8 cellular contexts compared by ENCODE assay signal in genomic region chr12:57764662-57765002, GRCh38. TPM values are rescaled to one million over a fixed set of nuclear protein-coding genes. Genes with fewer than 3 reads are reported as not detected.
DNase-seq lines count a peak whose midpoint lies in the region; ATAC-seq and TF ChIP-seq lines count a peak whose summit lies in the region.

No MANE protein-coding gene starts in this region.

- H3K27ac Mint-ChIP-seq in CD8-positive, alpha-beta T cell = no peak overlapping the region
- H3K27ac Mint-ChIP-seq in activated naive CD8-positive, alpha-beta T cell = peak overlapping the region; percentile 87

- H3K4me3 Mint-ChIP-seq in CD8-positive, alpha-beta T cell = peak overlapping the region; percentile 86
- peak overlapping the region; percentile 91 for H3K4me3 Mint-ChIP-seq in activated naive CD8-positive, alpha-beta T cell

- H3K9me3 ChIP-seq in CD8-positive, alpha-beta T cell (ENCODE audit: low read length) = no peaks in the 10 kb centered on the region
- H3K9me3 ChIP-seq in lung (ENCODE audit: control insufficient read depth in 2 of 2, insufficient read depth in 1 of 2, low read length in 1 of 2) = no peaks in the 10 kb centered on the region
- H3K9me3 ChIP-seq in aorta (ENCODE audit: control insufficient read depth, low read length) = no peaks in the 10 kb centered on the region

- no peak for ATAC-seq in CD8-positive, alpha-beta T cell
- ATAC-seq in HG02610 (IDR thresholded peaks at IDR 0.05; ENCODE audit: unreplicated experiment) = peak; percentile 1
- no peak for ATAC-seq in lung (ENCODE audit: insufficient read depth, low FRiP score)
- ATAC-seq in aorta (ENCODE audit: low FRiP score) = no peak

- H3K4me1 ChIP-seq in CD8-positive, alpha-beta T cell (ENCODE audit: insufficient read depth, low read length) = peaks cover 26% of the 10 kb centered on the region
- H3K4me1 ChIP-seq in lung (ENCODE audit: control insufficient read depth in 2 of 2, insufficient read depth in 2 of 2, low read length in 2 of 2) (peaks cover 5 to 20% of the 10 kb centered on the region in 2 donors), aorta (ENCODE audit: control insufficient read depth in 1 of 2, insufficient read depth in 2 of 2, low read length in 2 of 2) (no peaks in the 10 kb centered on the region)

- intact Hi-C loops in CD8-positive, alpha-beta T cell (cut with DNase I, micrococcal nuclease) = loop anchor here in 1 of 2 experiments (1.0 to 2.0 kb wide), 2 partner anchors 8 to 18 kb away; partner anchors contain the start of gene TSFM
- intact Hi-C loops in aorta (cut with DNase I) = no loop called here

- H3K27ac ChIP-seq in CD8-positive, alpha-beta T cell (ENCODE audit: low read depth, low read length) = no peak overlapping the region
- no peak overlapping the region for H3K27ac ChIP-seq in lung (ENCODE audit: low read depth in 1 of 2, low read length in 1 of 2)
- no peak overlapping the region for H3K27ac ChIP-seq in aorta (ENCODE audit: low read depth in 1 of 2, low read length in 2 of 2)

- CTCF ChIA-PET in CD8-positive, alpha-beta T cell (lab: Charles Lee) = interaction anchor here (0.6 to 1.6 kb wide), 8 partner anchors 8 to 139 kb away, joined by 3 to 8 read pairs (median 4); no protein-coding TSS in a partner anchor

- H3K4me1 Mint-ChIP-seq in CD8-positive, alpha-beta T cell (ENCODE audit: low read depth) = peaks cover 30% of the 10 kb centered on the region
- peaks cover 33% of the 10 kb centered on the region for H3K4me1 Mint-ChIP-seq in activated naive CD8-positive, alpha-beta T cell (ENCODE audit: low read depth)

- H3K27me3 Mint-ChIP-seq in CD8-positive, alpha-beta T cell (ENCODE audit: low read depth) = peaks cover 22% of the 10 kb centered on the region
- no peaks in the 10 kb centered on the region for H3K27me3 Mint-ChIP-seq in activated naive CD8-positive, alpha-beta T cell

- POLR2A ChIA-PET in CD8-positive, alpha-beta T cell (lab: Charles Lee) = interaction anchor here (0.7 kb wide), 1 partner anchor 10 kb away, joined by 3 read pairs; the partner anchor contains the start of gene MARCHF9

- WGBS in lung, 2 donors = 15% methylated on average over 17 of the region's 17 CpGs
- 18 to 20% methylated on average over 17 of the region's 17 CpGs for WGBS in aorta, 2 donors

- H3K36me3 Mint-ChIP-seq in CD8-positive, alpha-beta T cell = peaks cover 12% of the 10 kb centered on the region
- H3K36me3 Mint-ChIP-seq in activated naive CD8-positive, alpha-beta T cell = peaks cover 6% of the 10 kb centered on the region

- H3K36me3 ChIP-seq in CD8-positive, alpha-beta T cell (ENCODE audit: insufficient read depth, low read length) = peaks cover 7% of the 10 kb centered on the region
- H3K36me3 ChIP-seq in lung (ENCODE audit: control insufficient read depth in 2 of 2, insufficient read depth in 2 of 2, low read length in 2 of 2) (peaks cover 0 to 5% of the 10 kb centered on the region in 2 donors), aorta (ENCODE audit: control insufficient read depth in 1 of 2, insufficient read depth in 2 of 2, low read length in 1 of 2) (no peaks in the 10 kb centered on the region)

- no peak for TF ChIP-seq CTCF in CD8-positive, alpha-beta T cell (IDR thresholded peaks at IDR 0.05)
- no peak for TF ChIP-seq CTCF in lung (IDR thresholded peaks at IDR 0.05; ENCODE audit: control extremely low read depth, extremely low read depth)

- H3K4me3 ChIP-seq in CD8-positive, alpha-beta T cell (ENCODE audit: low read depth, low read length) = peak overlapping the region; percentile 81
- peak overlapping the region; percentile 4 for H3K4me3 ChIP-seq in lung
- no peak overlapping the region for H3K4me3 ChIP-seq in aorta (ENCODE audit: low read length in 2 of 2)

- no peaks in the 10 kb centered on the region for H3K9me3 Mint-ChIP-seq in CD8-positive, alpha-beta T cell
- H3K9me3 Mint-ChIP-seq in activated naive CD8-positive, alpha-beta T cell (ENCODE audit: low read depth) = no peaks in the 10 kb centered on the region

- H3K27me3 ChIP-seq in CD8-positive, alpha-beta T cell (ENCODE audit: insufficient read depth, low read length) = peaks cover 15% of the 10 kb centered on the region
- H3K27me3 ChIP-seq in lung (ENCODE audit: control insufficient read depth, insufficient read depth) = no peaks in the 10 kb centered on the region
- no peaks in the 10 kb centered on the region for H3K27me3 ChIP-seq in aorta (ENCODE audit: control insufficient read depth in 1 of 2, insufficient read depth in 2 of 2, low read length in 1 of 2)

- no peak for DNase-seq in CD8-positive, alpha-beta T cell
- DNase-seq in lung (ENCODE audit: low spot score) (no peak), NCI-H1092 treated with DMSO at 0.1 percent for 48 hours (lab: John Stamatoyannopoulos, UW) (no peak), GM19240 (ENCODE audit: insufficient read length, low spot score) (no peak), NCI-H345 (lab: John Stamatoyannopoulos, UW) (no peak), aorta (no peak)

RNA-seq across cellular contexts. Expression of gene CYP27B1, which starts 2.2 kb away (rescaled TPM):
- 1 to 10 TPM; 2.0 to 2.2 TPM for total RNA-seq in CD8-positive, alpha-beta T cell
- total RNA-seq in lung = 1 to 10 TPM; 2.9 to 4.3 TPM
- 1 to 10 TPM; 1.7 to 5.8 TPM for polyA plus RNA-seq in lung
- total RNA-seq in aorta = 1 to 10 TPM in 1 of 2 donors, under 1 TPM in 1; 0.94 to 1.5 TPM
- polyA plus RNA-seq in aorta = under 1 TPM in 1 of 2 donors, not detected in 1; 0.28 TPM

RNA-seq across cellular contexts. Expression of gene METTL1, which starts 7.3 kb away (rescaled TPM):
- 10 to 100 TPM; 14.0 to 20.0 TPM for total RNA-seq in CD8-positive, alpha-beta T cell
- total RNA-seq in lung = 10 to 100 TPM in 1 of 2 donors, 1 to 10 TPM in 1; 2.8 to 29.5 TPM
- polyA plus RNA-seq in lung = 10 to 100 TPM; 33.7 to 35.5 TPM
- total RNA-seq in aorta = 10 to 100 TPM; 15.4 to 16.2 TPM
- polyA plus RNA-seq in aorta = 10 to 100 TPM in 1 of 2 donors, 1 to 10 TPM in 1; 9.5 to 16.1 TPM

RNA-seq across cellular contexts. Expression of gene EEF1AKMT3, which starts 7.8 kb away (rescaled TPM):
- total RNA-seq in CD8-positive, alpha-beta T cell = 1 to 10 TPM in 1 of 2 experiments, under 1 TPM in 1; 0.81 to 1.7 TPM
- total RNA-seq in lung (10 to 100 TPM in 1 of 2 donors, 1 to 10 TPM in 1; 7.6 to 11.5 TPM), aorta (10 to 100 TPM in 1 of 2 donors, 1 to 10 TPM in 1; 8.4 to 10.9 TPM)
- polyA plus RNA-seq in lung (1 to 10 TPM; 3.6 to 4.2 TPM), aorta (1 to 10 TPM; 4.5 to 6.7 TPM)

RNA-seq across cellular contexts. Expression of gene MARCHF9, which starts 9.7 kb away (rescaled TPM):
- total RNA-seq in CD8-positive, alpha-beta T cell = 10 to 100 TPM; 23.1 to 25.1 TPM
- total RNA-seq in lung = 10 to 100 TPM; 12.1 to 23.2 TPM
- 10 to 100 TPM; 13.7 to 31.1 TPM for polyA plus RNA-seq in lung
- 10 to 100 TPM; 10.8 to 17.1 TPM for total RNA-seq in aorta
- polyA plus RNA-seq in aorta = 10 to 100 TPM in 1 of 2 donors, 1 to 10 TPM in 1; 4.8 to 29.9 TPM

RNA-seq across cellular contexts. Expression of gene CDK4, which starts 12.5 kb away (rescaled TPM):
- total RNA-seq in CD8-positive, alpha-beta T cell = 10 to 100 TPM in 1 of 2 experiments, 1 to 10 TPM in 1; 8.5 to 10.0 TPM
- total RNA-seq in lung (100 to 1,000 TPM in 1 of 2 donors, 10 to 100 TPM in 1; 69.7 to 105 TPM), aorta (10 to 100 TPM; 54.6 to 55.0 TPM)
- polyA plus RNA-seq in lung (100 to 1,000 TPM in 1 of 2 donors, 10 to 100 TPM in 1; 75.1 to 115 TPM), aorta (10 to 100 TPM; 44.7 to 60.4 TPM)

Comparison
In these comparisons a context has a peak if more than half of its experiments do, and no peak if none do; other contexts are left out.
1. H3K4me3 ChIP-seq: peak in CD8-positive, alpha-beta T cell (single experiment) and lung (single experiment); none in aorta (0 of 2).